Comparison of ENCODE assay signal across 12 cellular contexts in genomic region chr22:21858025-21858764, GRCh38. TPM values are rescaled to one million over a fixed set of nuclear protein-coding genes. Genes with fewer than 3 reads are reported as not detected.
DNase-seq lines count a peak whose midpoint lies in the region; ATAC-seq and TF ChIP-seq lines count a peak whose summit lies in the region.
"Had no signal": no experiment of that assay in that cellular context is flagged by ENCODE, and none has a peak within 500 bp of the region (broad histone marks: within the 10 kb centered on the region; RNA-seq: fewer than 3 reads in every experiment).

No MANE protein-coding gene starts in this region.

- H3K4me3 ChIP-seq in brain microvascular endothelial cell (ENCODE audit: low read depth, low read length), result no peak overlapping the region
- no peak overlapping the region for H3K4me3 ChIP-seq in tibial nerve
- no peak overlapping the region for H3K4me3 ChIP-seq in mesendoderm (ENCODE audit: low read length)
- H3K4me3 ChIP-seq: BLaER1, SK-N-MC had no signal

- peak overlapping the region; percentile 6 for H3K27ac ChIP-seq in brain microvascular endothelial cell
- H3K27ac ChIP-seq in tibial nerve, result peak overlapping the region in 1 of 4 donors; percentile 43
- H3K27ac ChIP-seq in mesendoderm (ENCODE audit: low read depth, low read length), result no peak overlapping the region
- H3K27ac ChIP-seq: BLaER1, SK-N-MC had no signal

- peaks cover 80% of the 10 kb centered on the region for H3K79me2 ChIP-seq in mesendoderm (ENCODE audit: control insufficient read depth, insufficient read depth, low read length)

- peaks cover 0 to 89% (median 52%) of the 10 kb centered on the region in 4 donors for H3K4me1 ChIP-seq in tibial nerve
- H3K4me1 ChIP-seq in mesendoderm (ENCODE audit: control insufficient read depth, low read depth, low read length), result peaks cover 3% of the 10 kb centered on the region

- no peak overlapping the region for H3K18ac ChIP-seq in mesendoderm (ENCODE audit: low read length)

- H3K56ac ChIP-seq in mesendoderm (ENCODE audit: low read length), result no peak overlapping the region

- peaks cover 29% of the 10 kb centered on the region for H3K79me1 ChIP-seq in mesendoderm (ENCODE audit: low read length)

- in situ Hi-C loops in brain microvascular endothelial cell (cut with HindIII; ENCODE audit: low pct_ligation_motif_present, low sequenced_read_pairs), result no loop called here

- no peak overlapping the region for H3K4me2 ChIP-seq in mesendoderm (ENCODE audit: low read length)
- H3K4me2 ChIP-seq: BLaER1 had no signal

- TF ChIP-seq EP300 in tibial nerve (IDR thresholded peaks at IDR 0.05), result no peak

- no peak overlapping the region for H3K23ac ChIP-seq in mesendoderm (ENCODE audit: low read length)

- 62% methylated on average over 4 of the region's 4 CpGs for WGBS in tibial nerve, 2 donors
- WGBS in mesendoderm (ENCODE audit: extremely low coverage, insufficient coverage, low lambda C conversion rate), result no CpG with 5 or more reads among the region's 4 CpGs

- no peak for ATAC-seq in stimulated activated naive CD8-positive, alpha-beta T cell treated with anti-CD3 and anti-CD28 coated beads, Interleukin-15, Interleukin-2, amounts not matched to agents 100 U/mL and 50 U/mL, for 24 hours
- ATAC-seq in naive B cell (ENCODE audit: low read depth in 2 of 2), result peak; percentile 11 to 39
- no peak for ATAC-seq in HG03025 (IDR thresholded peaks at IDR 0.05; ENCODE audit: low FRiP score, unreplicated experiment)

- H3K9ac ChIP-seq in mesendoderm (ENCODE audit: low read length), result no peak overlapping the region
- H3K9ac ChIP-seq: BLaER1 had no signal

- no peak overlapping the region for H2AK5ac ChIP-seq in mesendoderm (ENCODE audit: low read length)

- H2BK15ac ChIP-seq in mesendoderm (replicated peaks; ENCODE audit: low read depth), result no peak overlapping the region

- no peak overlapping the region for H2BK5ac ChIP-seq in mesendoderm (ENCODE audit: low read length)

- TF ChIP-seq POLR2A in tibial nerve (IDR thresholded peaks at IDR 0.05), result no peak

- H3K36me3 ChIP-seq in brain microvascular endothelial cell (replicated peaks) (no peaks in the 10 kb centered on the region), tibial nerve (no peaks in the 10 kb centered on the region), mesendoderm (ENCODE audit: control insufficient read depth, insufficient read depth, low read length) (no peaks in the 10 kb centered on the region)

- TF ChIP-seq CTCF in brain microvascular endothelial cell (IDR thresholded peaks at IDR 0.05; ENCODE audit: low read depth, low read length, missing control alignments) (no peak), tibial nerve (IDR thresholded peaks at IDR 0.05) (no peak)

- no peaks in the 10 kb centered on the region for H3K27me3 Mint-ChIP-seq in stimulated activated naive CD8-positive, alpha-beta T cell treated with anti-CD3 and anti-CD28 coated beads, Interleukin-15, Interleukin-2, amounts not matched to agents 100 ng/mL and 50 ng/mL, for 24 hours
- H3K27me3 Mint-ChIP-seq in naive B cell, result no peaks in the 10 kb centered on the region
- H3K27me3 Mint-ChIP-seq: activated CD4-positive, alpha-beta T cell treated with anti-CD3 and anti-CD28 coated beads, Interleukin-2, amount 10 ng/mL, durations not matched to agents 24 days and 14 days had no signal

- no peak overlapping the region for H3K4ac ChIP-seq in mesendoderm (ENCODE audit: low read depth, low read length)

- H3K9me3 Mint-ChIP-seq in stimulated activated naive CD8-positive, alpha-beta T cell treated with anti-CD3 and anti-CD28 coated beads, Interleukin-15, Interleukin-2, amounts not matched to agents 100 ng/mL and 50 ng/mL, for 24 hours, result no peaks in the 10 kb centered on the region
- no peaks in the 10 kb centered on the region for H3K9me3 Mint-ChIP-seq in naive B cell
- H3K9me3 Mint-ChIP-seq: activated CD4-positive, alpha-beta T cell treated with anti-CD3 and anti-CD28 coated beads, Interleukin-2, amount 10 ng/mL, durations not matched to agents 24 days and 14 days had no signal

- H3K27ac Mint-ChIP-seq in stimulated activated naive CD8-positive, alpha-beta T cell treated with anti-CD3 and anti-CD28 coated beads, Interleukin-15, Interleukin-2, amounts not matched to agents 100 ng/mL and 50 ng/mL, for 24 hours, result peak overlapping the region; percentile 45
- H3K27ac Mint-ChIP-seq in naive B cell, result peak overlapping the region; percentile 0 to 77 (median 52)
- H3K27ac Mint-ChIP-seq: activated CD4-positive, alpha-beta T cell treated with anti-CD3 and anti-CD28 coated beads, Interleukin-2, amount 10 ng/mL, durations not matched to agents 24 days and 14 days had no signal

- no peaks in the 10 kb centered on the region for H3K9me3 ChIP-seq in tibial nerve

- no peak for DNase-seq in stimulated activated naive CD8-positive, alpha-beta T cell treated with anti-CD3 and anti-CD28 coated beads, Interleukin-15, Interleukin-2, amounts not matched to agents 100 U/mL and 50 U/mL, for 24 hours
- DNase-seq in brain microvascular endothelial cell (no peak), naive B cell (no peak), NCI-H2196 treated with DMSO at 0.1 percent for 48 hours (lab: John Stamatoyannopoulos, UW; ENCODE audit: unreplicated experiment) (no peak), tibial nerve (ENCODE audit: low spot score in 2 of 2) (no peak), mesendoderm (no peak)
- DNase-seq: activated CD4-positive, alpha-beta T cell treated with anti-CD3 and anti-CD28 coated beads, Interleukin-2, amount 10 ng/mL, durations not matched to agents 24 days and 14 days; amniotic stem cell had no signal

- peak overlapping the region; percentile 1 for H3K4me3 Mint-ChIP-seq in stimulated activated naive CD8-positive, alpha-beta T cell treated with anti-CD3 and anti-CD28 coated beads, Interleukin-15, Interleukin-2, amounts not matched to agents 100 ng/mL and 50 ng/mL, for 24 hours
- H3K4me3 Mint-ChIP-seq in naive B cell, result peak overlapping the region in 7 of 8 donors; percentile 3 to 64 (median 32)
- H3K4me3 Mint-ChIP-seq: activated CD4-positive, alpha-beta T cell treated with anti-CD3 and anti-CD28 coated beads, Interleukin-2, amount 10 ng/mL, durations not matched to agents 24 days and 14 days had no signal

- H3K4me1 Mint-ChIP-seq in stimulated activated naive CD8-positive, alpha-beta T cell treated with anti-CD3 and anti-CD28 coated beads, Interleukin-15, Interleukin-2, amounts not matched to agents 100 ng/mL and 50 ng/mL, for 24 hours (ENCODE audit: low read depth), result peaks cover 95% of the 10 kb centered on the region
- H3K4me1 Mint-ChIP-seq in naive B cell, result peaks cover 69 to 97% (median 84%) of the 10 kb centered on the region in 3 donors

- H4K8ac ChIP-seq in mesendoderm (ENCODE audit: low read depth, low read length), result no peak overlapping the region

- H2BK120ac ChIP-seq in mesendoderm (ENCODE audit: low read depth, low read length), result no peak overlapping the region

- no peak overlapping the region for H4K5ac ChIP-seq in mesendoderm (ENCODE audit: low read length)

- peaks cover 28% of the 10 kb centered on the region for H3K36me3 Mint-ChIP-seq in stimulated activated naive CD8-positive, alpha-beta T cell treated with anti-CD3 and anti-CD28 coated beads, Interleukin-15, Interleukin-2, amounts not matched to agents 100 ng/mL and 50 ng/mL, for 24 hours (ENCODE audit: low read depth)
- H3K36me3 Mint-ChIP-seq in naive B cell, result no peaks in the 10 kb centered on the region

- H3K27me3 ChIP-seq in brain microvascular endothelial cell (replicated peaks) (no peaks in the 10 kb centered on the region), tibial nerve (no peaks in the 10 kb centered on the region), mesendoderm (ENCODE audit: insufficient read depth, low read length, poor library complexity) (no peaks in the 10 kb centered on the region)
- H3K27me3 ChIP-seq: BLaER1 had no signal

RNA-seq across cellular contexts. Expression of gene MAPK1, which starts 9.2 kb away (rescaled TPM):
- polyA plus RNA-seq in naive B cell (ENCODE audit: low read depth in 6 of 6), result 100 to 1,000 TPM in 2 of 6 donors, 10 to 100 TPM in 4; 68.6 to 114 (median 93.2) TPM
- 10 to 100 TPM; 58.1 to 95.3 (median 73.1) TPM for total RNA-seq in tibial nerve
- polyA plus RNA-seq in mesendoderm (2013, experiment 1 of 2), result 35.4 TPM
- 37.6 TPM for polyA plus RNA-seq in mesendoderm (2013, experiment 2 of 2)

Comparison
In these comparisons a context has a peak if more than half of its experiments do, and no peak if none do; other contexts are left out.
1. ATAC-seq: peak in naive B cell (2 of 2); none in stimulated activated naive CD8-positive, alpha-beta T cell treated with anti-CD3 and anti-CD28 coated beads, Interleukin-15, Interleukin-2, amounts not matched to agents 100 U/mL and 50 U/mL, for 24 hours (single experiment) and HG03025 (single experiment).